Comparison of ENCODE assay signal across 11 cellular contexts in the genomic region with DNA sequence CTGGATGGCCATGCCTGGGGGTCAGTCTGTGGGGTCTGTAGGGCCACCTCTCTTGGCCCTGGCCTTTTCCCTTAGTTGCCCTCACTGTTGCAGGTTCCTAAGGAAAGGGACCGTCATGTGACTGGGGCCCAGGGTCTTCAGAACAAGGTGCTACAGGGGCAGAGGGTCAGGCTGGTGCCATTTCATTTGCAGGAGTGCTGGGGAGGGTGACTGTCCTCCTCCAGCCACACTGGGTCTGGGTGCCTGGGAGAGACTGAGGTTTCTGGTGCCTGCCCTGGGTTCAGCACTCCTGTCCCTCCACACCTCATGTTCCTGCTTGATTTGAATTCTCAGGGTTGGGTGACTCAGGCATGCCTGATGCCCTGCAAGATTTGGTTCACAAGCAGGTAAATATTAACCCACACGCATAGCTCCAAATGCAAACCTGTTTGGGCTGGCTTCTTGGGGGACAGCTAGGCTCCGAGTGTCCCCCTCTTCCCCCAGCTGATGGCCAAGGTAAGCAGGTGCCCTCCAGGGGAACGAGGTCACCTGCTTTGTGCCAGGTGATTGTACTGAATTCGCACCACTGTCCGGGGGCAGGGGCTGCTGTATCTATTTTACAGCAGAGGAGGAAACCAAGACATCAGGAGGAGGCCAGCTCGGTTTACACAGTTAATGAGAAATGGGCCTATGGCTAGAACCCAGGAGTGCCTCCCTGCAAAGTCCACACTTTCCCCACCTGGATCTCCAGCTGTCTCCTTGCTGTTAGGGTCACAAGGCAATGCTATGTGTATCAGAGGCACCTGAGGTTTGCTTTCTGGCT. TPM values are rescaled to one million over a fixed set of nuclear protein-coding genes. Genes with fewer than 3 reads are reported as not detected.
DNase-seq lines count a peak whose midpoint lies in the region; ATAC-seq, FAIRE-seq and TF ChIP-seq lines count a peak whose summit lies in the region.
"Had no signal": no experiment of that assay in that cellular context is flagged by ENCODE, and none has a peak within 500 bp of the region (broad histone marks: within the 10 kb centered on the region; RNA-seq: fewer than 3 reads in every experiment).

No MANE protein-coding gene starts in this region.

- H3K9me3 ChIP-seq in body of pancreas (no peaks in the 10 kb centered on the region), iPS-20b (ENCODE audit: insufficient read depth, low read depth, low read length) (no peaks in the 10 kb centered on the region)

- no peak for FAIRE-seq in HTR-8/SVneo (lab: Jason Lieb, UNC)

- ATAC-seq in body of pancreas, result peak; percentile 74

- DNase-seq in COLO668 (lab: John Stamatoyannopoulos, UW; ENCODE audit: unreplicated experiment) (peak; percentile 30), body of pancreas (peak; percentile 66 to 84 (median 80)), renal cortical epithelial cell (ENCODE audit: low read depth) (peak; percentile 96), NCI-H1417 (lab: John Stamatoyannopoulos, UW) (no peak), HTR-8/SVneo (ENCODE audit: insufficient read length, low spot score) (no peak), NCI-H510A (lab: John Stamatoyannopoulos, UW) (no peak)
- no peak for DNase-seq in activated CD4-positive, alpha-beta T cell treated with anti-CD3 and anti-CD28 coated beads for 4 hours
- DNase-seq: mesendoderm, NCI-H187 treated with DMSO at 0.1 percent for 48 hours had no signal

- H3K4me1 ChIP-seq in body of pancreas (peaks cover 66% of the 10 kb centered on the region), iPS-20b (ENCODE audit: insufficient read depth, low read length) (peaks cover 22% of the 10 kb centered on the region)

- no peak overlapping the region for H3K4me3 ChIP-seq in body of pancreas
- H3K4me3 ChIP-seq in iPS-20b (ENCODE audit: low read length), result no peak overlapping the region
- H3K4me3 ChIP-seq: smooth muscle cell had no signal

- WGBS in body of pancreas, 2 donors, result 13 to 17% methylated on average over 2 to 7 of the region's 7 CpGs

- H3K9ac ChIP-seq in iPS-20b (ENCODE audit: low read depth, low read length), result 0 out of 2 replicates have a peak overlapping the region, but pooled peaks have one; percentile 11

- intact Hi-C loops in body of pancreas (cut with DNase I), result no loop called here

- H3K27me3 ChIP-seq in body of pancreas, result no peaks in the 10 kb centered on the region
- H3K27me3 ChIP-seq in iPS-20b (ENCODE audit: insufficient read depth, low read length), result no peaks in the 10 kb centered on the region

- no peaks in the 10 kb centered on the region for H3K36me3 ChIP-seq in body of pancreas (replicated peaks in 1 of 2; ENCODE audit: insufficient read depth in 1 of 2, low read depth in 2 of 2)
- H3K36me3 ChIP-seq in iPS-20b (ENCODE audit: insufficient read depth, low read depth, low read length), result no peaks in the 10 kb centered on the region

- no peak for TF ChIP-seq CTCF in body of pancreas (IDR thresholded peaks at IDR 0.05)

- peak in 2 of 3 donors; percentile 33 to 39 for TF ChIP-seq POLR2A in body of pancreas (IDR thresholded peaks at IDR 0.05)

- H3K27ac ChIP-seq in body of pancreas (peak overlapping the region; percentile 90 to 97 (median 94)), iPS-20b (ENCODE audit: low read length) (no peak overlapping the region)

RNA-seq across cellular contexts. Expression of gene ARHGEF10L, which starts 20.3 kb away (rescaled TPM):
- 10 to 100 TPM; 81.4 to 93.1 TPM for total RNA-seq in body of pancreas
- total RNA-seq in renal cortical epithelial cell, result 16.0 and 51.2 TPM in 2 replicates

Comparison
In these comparisons a context has a peak if more than half of its experiments do, and no peak if none do; other contexts are left out.
1. DNase-seq: peak in COLO668 (single experiment), body of pancreas (4 of 4) and renal cortical epithelial cell (single experiment); none in NCI-H1417 (0 of 3), activated CD4-positive, alpha-beta T cell treated with anti-CD3 and anti-CD28 coated beads for 4 hours (0 of 2), HTR-8/SVneo (single experiment) and NCI-H510A (single experiment).